In genomic region chr22:41448189-41448808, GRCh38 we compare ENCODE assay signal across 8 cellular contexts. TPM values are rescaled to one million over a fixed set of nuclear protein-coding genes. Genes with fewer than 3 reads are reported as not detected.
DNase-seq lines count a peak whose midpoint lies in the region; TF ChIP-seq lines count a peak whose summit lies in the region.

No MANE protein-coding gene starts in this region.

- H3K36me3 ChIP-seq in neutrophil: no peaks in the 10 kb centered on the region

- in situ Hi-C loops in G401 (cut with HindIII; ENCODE audit: low sequenced_read_pairs): no loop called here

- H3K27me3 ChIP-seq in neutrophil: no peaks in the 10 kb centered on the region

- H3K27ac ChIP-seq in neutrophil (peak overlapping the region; percentile 87), substantia nigra (ENCODE audit: low read depth, low read length, poor library complexity, severe bottlenecking) (peak overlapping the region; percentile 97)

- H3K9me3 ChIP-seq in neutrophil: no peaks in the 10 kb centered on the region

- TF ChIP-seq CTCF in HFF-Myc (IDR thresholded peaks at IDR 0.05; ENCODE audit: low read depth, low read length, missing control alignments) (no peak), NB4 (IDR thresholded peaks at IDR 0.05; ENCODE audit: low read depth, low read length) (no peak), neutrophil (IDR thresholded peaks at IDR 0.05) (no peak)

- TF ChIP-seq POLR2A in NB4 (IDR thresholded peaks at IDR 0.05; ENCODE audit: extremely low read depth, insufficient read length): peak; percentile 49

- peaks cover 33 to 38% of the 10 kb centered on the region in 2 experiments for H3K4me1 ChIP-seq in neutrophil (ENCODE audit: control insufficient read depth in 1 of 2, insufficient read depth in 1 of 2, low read depth in 1 of 2, low read length in 1 of 2)

- H3K4me3 ChIP-seq in HFF-Myc (replicated peaks; ENCODE audit: low read depth, low read length) (peak overlapping the region; percentile 98), NB4 (ENCODE audit: low read depth, low read length) (peak overlapping the region; percentile 86), neutrophil (ENCODE audit: low read depth in 1 of 2, low read length in 1 of 2) (peak overlapping the region; percentile 93 to 94)

- peak; percentile 100 for DNase-seq in G401 (ENCODE audit: low spot score)
- peak; percentile 99 for DNase-seq in HFF-Myc (ENCODE audit: extremely low read depth, low read depth)
- peak; percentile 99 for DNase-seq in NB4 (ENCODE audit: low read depth)
- peak; percentile 100 for DNase-seq in SK-N-DZ (ENCODE audit: low spot score)
- peak; percentile 90 for DNase-seq in activated naive CD4-positive, alpha-beta T cell treated with anti-CD3 and anti-CD28 coated beads, Interleukin-2, amount 50 U/mL, for 16 hours
- DNase-seq in germinal center (ENCODE audit: low spot score): peak; percentile 92
- peak; percentile 68 to 100 (median 97) for DNase-seq in substantia nigra (lab: John Stamatoyannopoulos, UW)

RNA-seq across cellular contexts. Expression of gene TOB2, which starts 1.7 kb away (rescaled TPM):
- 33.3 and 34.4 TPM in 2 replicates for total RNA-seq in G401 (2014; rRNA removed; shearing (Covaris generic))
- 9.2 and 12.0 TPM in 2 replicates for polyA plus RNA-seq in SK-N-DZ (2014; cell fraction: cytosol; rRNA removed)
- polyA plus RNA-seq in SK-N-DZ (2014; cell fraction: nucleus; rRNA removed): 5.0 and 7.0 TPM in 2 replicates

RNA-seq across cellular contexts. Expression of gene PHF5A, which starts 20.2 kb away (rescaled TPM):
- total RNA-seq in G401 (2014; rRNA removed; shearing (Covaris generic)): 133 and 134 TPM in 2 replicates
- polyA plus RNA-seq in SK-N-DZ (2014; cell fraction: cytosol; rRNA removed): 178 and 199 TPM in 2 replicates
- 61.7 and 117 TPM in 2 replicates for polyA plus RNA-seq in SK-N-DZ (2014; cell fraction: nucleus; rRNA removed)

RNA-seq across cellular contexts. Expression of gene ACO2, which starts 20.6 kb away (rescaled TPM):
- total RNA-seq in G401 (2014; rRNA removed; shearing (Covaris generic)): 171 and 184 TPM in 2 replicates
- polyA plus RNA-seq in SK-N-DZ (2014; cell fraction: cytosol; rRNA removed): 62.2 and 66.7 TPM in 2 replicates
- 53.0 and 66.4 TPM in 2 replicates for polyA plus RNA-seq in SK-N-DZ (2014; cell fraction: nucleus; rRNA removed)

Comparison
In these comparisons a context has a peak if more than half of its experiments do, and no peak if none do; other contexts are left out.
1. Peak in every context shown above with its lines: DNase-seq, H3K4me3 ChIP-seq and H3K27ac ChIP-seq.